In genomic region chr12:6567824-6568617, GRCh38 we compare ENCODE assay signal across 8 cellular contexts. TPM values are rescaled to one million over a fixed set of nuclear protein-coding genes. Genes with fewer than 3 reads are reported as not detected.
DNase-seq lines count a peak whose midpoint lies in the region; ATAC-seq, FAIRE-seq and TF ChIP-seq lines count a peak whose summit lies in the region.

Gene NOP2 (minus strand): TSS chr12:6568291. CDS start chr12:6567918, 373 bp downstream.

- H3K79me2 ChIP-seq in keratinocyte (ENCODE audit: control insufficient read depth, insufficient read depth, low read length) = peaks cover 32% of the 10 kb centered on the region

- H3K9ac ChIP-seq in keratinocyte (ENCODE audit: control insufficient read depth, extremely low read depth, insufficient read depth, low read length) = peak within 1 kb of the TSS; percentile 92

- peak; percentile 81 for ATAC-seq in GM18909 (IDR thresholded peaks at IDR 0.05; ENCODE audit: poor library complexity, unreplicated experiment)
- peak; percentile 79 for ATAC-seq in HG03196 (IDR thresholded peaks at IDR 0.05; ENCODE audit: unreplicated experiment)

- no peaks in the 10 kb centered on the region for H4K20me1 ChIP-seq in keratinocyte (ENCODE audit: control insufficient read depth, extremely low read depth, insufficient read depth, low read length)

- H3K27ac ChIP-seq in AG04450 (ENCODE audit: low read depth, low read length) = peak within 1 kb of the TSS; percentile 78
- H3K27ac ChIP-seq in keratinocyte (ENCODE audit: control insufficient read depth, insufficient read depth, low read length) = peak within 1 kb of the TSS; percentile 82

- H3K9me3 ChIP-seq in AG04450 (ENCODE audit: control insufficient read depth, insufficient read depth, low read length) (no peaks in the 10 kb centered on the region; the same call in 1 of the 2 replicates), keratinocyte (ENCODE audit: control insufficient read depth, low read depth, low read length) (no peaks in the 10 kb centered on the region)

- peak within 1 kb of the TSS; percentile 89 for H3K4me2 ChIP-seq in keratinocyte (ENCODE audit: control insufficient read depth, extremely low read depth, insufficient read depth, low read depth, low read length)

- peaks cover 33 to 38% of the 10 kb centered on the region in 2 experiments for H3K36me3 ChIP-seq in keratinocyte (ENCODE audit: control insufficient read depth in 2 of 2, extremely low read depth in 1 of 2, insufficient read depth in 2 of 2, low read length in 2 of 2)

- dilution Hi-C loops in keratinocyte (cut with MboI; ENCODE audit: extremely low pct_ligation_motif_present, low sequenced_read_pairs) = no loop called here

- no peak for FAIRE-seq in keratinocyte (lab: Jason Lieb, UNC)

- DNase-seq in AG04450 (ENCODE audit: low read depth, low spot score) (peak; percentile 66), NCI-H446 (lab: John Stamatoyannopoulos, UW) (peak; percentile 78 to 93), keratinocyte (ENCODE audit: low read depth, low spot score) (no peak)
- peak; percentile 68 for DNase-seq in activated CD4-positive, CD25-positive, alpha-beta regulatory T cell treated with anti-CD3 and anti-CD28 coated beads, Interleukin-2, amount 50 U/mL, for 16 hours (ENCODE audit: low read depth, low spot score)
- peak; percentile 83 for DNase-seq in central memory CD4-positive, alpha-beta T cell
- DNase-seq in stimulated activated CD4-positive, alpha-beta T cell treated with anti-CD3 and anti-CD28 coated beads, Interleukin-12 subunit alpha, Interleukin-12 subunit beta, amount 100 ng/mL, for 48 hours (ENCODE audit: low read depth in 2 of 3, low spot score in 1 of 3) = peak; percentile 72 to 90 (median 79)

- peak within 1 kb of the TSS; percentile 89 for H2AFZ ChIP-seq in keratinocyte (ENCODE audit: control insufficient read depth, low read length)

- H3K27me3 ChIP-seq in AG04450 (ENCODE audit: control insufficient read depth, insufficient read depth, low read length) (no peaks in the 10 kb centered on the region), keratinocyte (ENCODE audit: control insufficient read depth, extremely low read depth, insufficient read depth, low read length) (no peaks in the 10 kb centered on the region)

- TF ChIP-seq CTCF in AG04450 (IDR thresholded peaks at IDR 0.05; ENCODE audit: low read depth, low read length) (no peak), keratinocyte (optimal IDR thresholded peaks at IDR 0.05 in 1 of 3, IDR thresholded peaks at IDR 0.05 in 1 of 3, conservative IDR thresholded peaks at IDR 0.05 in 1 of 3; ENCODE audit: extremely low read depth in 1 of 3, insufficient read depth in 2 of 3, low read length in 3 of 3) (peak in 1 of 3 experiments; percentile 1)

- CTCF ChIA-PET in AG04450 (lab: Charles Lee) = interaction anchor here (0.7 to 1.4 kb wide), 3 partner anchors 10 to 46 kb away, joined by 3 to 4 read pairs (median 3); no protein-coding TSS in a partner anchor

- POLR2A ChIA-PET in AG04450 (lab: Yijun Ruan, JAX) = interaction anchor here (0.5 to 1.2 kb wide), 12 partner anchors 10 to 512 kb away, joined by 3 to 15 read pairs (median 4); partner anchors contain the start of genes GAPDH and ZNF384

- H3K4me3 ChIP-seq in AG04450 (ENCODE audit: low read depth, low read length) (peak within 1 kb of the TSS; percentile 97), keratinocyte (ENCODE audit: control insufficient read depth in 2 of 3, extremely low read depth in 1 of 3, insufficient read depth in 2 of 3, low read depth in 1 of 3, low read length in 3 of 3) (peak within 1 kb of the TSS; percentile 51 to 88 (median 79))

- peaks cover 7% of the 10 kb centered on the region for H3K4me1 ChIP-seq in keratinocyte (ENCODE audit: control insufficient read depth, extremely low read depth, insufficient read depth, low read length)

- H3K9me1 ChIP-seq in keratinocyte (ENCODE audit: control insufficient read depth, extremely low read depth, insufficient read depth, low read length) = no peaks in the 10 kb centered on the region

RNA-seq across cellular contexts. Expression of gene NOP2, which starts in this region (rescaled TPM):
- 35.7 and 41.3 TPM in 2 replicates for polyA plus RNA-seq in AG04450 (2011; rRNA removed)
- polyA minus RNA-seq in AG04450 (2011; rRNA and poly(A)+ RNA removed) = 31.7 and 43.9 TPM in 2 replicates
- 85.9 to 108 TPM (median 94.4 TPM) in 3 replicates for polyA plus RNA-seq in keratinocyte
- polyA plus RNA-seq in keratinocyte (2011; ENCODE audit: low read depth) = 80.5 TPM
- 47.6 and 60.9 TPM in 2 replicates for polyA plus RNA-seq in keratinocyte (2011; cell fraction: cytosol; rRNA removed)
- polyA plus RNA-seq in keratinocyte (2011; cell fraction: nucleus; rRNA removed) = 204 and 213 TPM in 2 replicates
- 43.9 and 68.1 TPM in 2 replicates for polyA plus RNA-seq in keratinocyte (2012; ENCODE audit: low replicate concordance)
- polyA minus RNA-seq in keratinocyte = 42.4 to 61.1 TPM (median 42.9 TPM) in 3 replicates
- polyA minus RNA-seq in keratinocyte (2011; cell fraction: cytosol; rRNA and poly(A)+ RNA removed) = 31.8 TPM
- polyA minus RNA-seq in keratinocyte (2011; cell fraction: nucleus; rRNA and poly(A)+ RNA removed) = 46.1 and 59.3 TPM in 2 replicates
